Comparison of ENCODE assay signal across 8 cellular contexts in genomic region chr14:103846569-103847438, GRCh38. TPM values are rescaled to one million over a fixed set of nuclear protein-coding genes. Genes with fewer than 3 reads are reported as not detected.
DNase-seq lines count a peak whose midpoint lies in the region; TF ChIP-seq lines count a peak whose summit lies in the region.

No MANE protein-coding gene starts in this region.

- DNase-seq in DMS53 (lab: John Stamatoyannopoulos, UW), result peak; percentile 79
- no peak for DNase-seq in DMS53 treated with DMSO at 0.1 percent for 48 hours (lab: John Stamatoyannopoulos, UW; ENCODE audit: unreplicated experiment)
- peak; percentile 36 for DNase-seq in HEK293T (ENCODE audit: extremely low spot score)
- DNase-seq in NCI-H1105 treated with DMSO at 0.1 percent for 48 hours (lab: John Stamatoyannopoulos, UW), result peak; percentile 43
- peak; percentile 19 for DNase-seq in activated T-helper 9 cell treated with anti-CD3 and anti-CD28 coated beads, Interleukin-2, amount 50 U/mL, for 16 hours (ENCODE audit: low read depth)
- DNase-seq in germinal center (ENCODE audit: low spot score), result peak; percentile 51
- DNase-seq in osteoblast (ENCODE audit: insufficient read length, low spot score, missing footprints), result peak; percentile 76
- no peak for DNase-seq in central memory CD4-positive, alpha-beta T cell

- no peak overlapping the region for H3K27ac ChIP-seq in osteoblast (ENCODE audit: low read depth, low read length)

- peak overlapping the region; percentile 80 for H3K4me3 ChIP-seq in osteoblast (ENCODE audit: insufficient read depth, low read length)

- H3K36me3 ChIP-seq in osteoblast (ENCODE audit: insufficient read depth, low read length), result no peaks in the 10 kb centered on the region

- peak overlapping the region; percentile 95 for H3K4me2 ChIP-seq in osteoblast (ENCODE audit: insufficient read depth, low read length)

- POLR2A ChIA-PET in HEK293T (lab: Yijun Ruan, JAX), result no interaction called here

- H3K27me3 ChIP-seq in osteoblast (ENCODE audit: insufficient read depth, low read length), result peaks cover 8% of the 10 kb centered on the region

- H3K9me3 ChIP-seq in osteoblast (ENCODE audit: low read depth, low read length), result no peaks in the 10 kb centered on the region

- H3K4me1 ChIP-seq in osteoblast (ENCODE audit: insufficient read depth, low read length), result peaks cover 6% of the 10 kb centered on the region

- H2AFZ ChIP-seq in osteoblast (ENCODE audit: low read length), result peak overlapping the region; percentile 81

- H3K79me2 ChIP-seq in osteoblast (ENCODE audit: insufficient read depth, low read length), result peaks cover 3% of the 10 kb centered on the region

- peaks cover 3% of the 10 kb centered on the region for H4K20me1 ChIP-seq in osteoblast (ENCODE audit: insufficient read depth, low read length)

- CTCF ChIA-PET in HEK293T (lab: Yijun Ruan, JAX), result no interaction called here

- TF ChIP-seq CTCF in osteoblast (IDR thresholded peaks at IDR 0.05; ENCODE audit: extremely low read depth, low read depth, low read length), result no peak

TF ChIP-seq in HEK293T, 16 proteins besides CTCF, POLR2A, EP300 and RAD21:
- TF ChIP-seq FOXM1 (IDR thresholded peaks at IDR 0.05; ENCODE audit: borderline replicate concordance), result peak; percentile 31; the same call in 1 of the 2 replicates
- TF ChIP-seq LEF1 (IDR thresholded peaks at IDR 0.05; ENCODE audit: borderline replicate concordance), result no peak

RNA-seq across cellular contexts. Expression of gene PPP1R13B, which starts 0.6 kb away (rescaled TPM):
- 3.3 and 4.4 TPM in 2 replicates for total RNA-seq in osteoblast

Comparison
In these comparisons a context has a peak if more than half of its experiments do, and no peak if none do; other contexts are left out.
1. DNase-seq: peak in DMS53 (single experiment), HEK293T (single experiment), NCI-H1105 treated with DMSO at 0.1 percent for 48 hours (single experiment), activated T-helper 9 cell treated with anti-CD3 and anti-CD28 coated beads, Interleukin-2, amount 50 U/mL, for 16 hours (single experiment), germinal center (single experiment) and osteoblast (single experiment); none in DMS53 treated with DMSO at 0.1 percent for 48 hours (single experiment) and central memory CD4-positive, alpha-beta T cell (single experiment).